ENCODE assay signal across 8 cellular contexts in genomic region chr10:3829193-3830050, GRCh38. TPM values are rescaled to one million over a fixed set of nuclear protein-coding genes. Genes with fewer than 3 reads are reported as not detected.
DNase-seq lines count a peak whose midpoint lies in the region; TF ChIP-seq lines count a peak whose summit lies in the region.

No MANE protein-coding gene starts in this region.

- H3K27me3 Mint-ChIP-seq in activated T-cell treated with anti-CD3 and anti-CD28 coated beads, Interleukin-2, amount 50 U/mL, for 24 hours: no peaks in the 10 kb centered on the region

- H3K9me3 Mint-ChIP-seq in activated T-cell treated with anti-CD3 and anti-CD28 coated beads, Interleukin-2, amount 50 U/mL, for 24 hours: no peaks in the 10 kb centered on the region

- H3K36me3 ChIP-seq in tibial artery: no peaks in the 10 kb centered on the region

- H3K4me3 Mint-ChIP-seq in activated T-cell treated with anti-CD3 and anti-CD28 coated beads, Interleukin-2, amount 50 U/mL, for 24 hours: peak overlapping the region; percentile 46

- H3K9me3 ChIP-seq in tibial artery: no peaks in the 10 kb centered on the region

- H3K27me3 ChIP-seq in tibial artery: no peaks in the 10 kb centered on the region

- intact Hi-C loops in lower leg skin (cut with DNase I; ENCODE audit: low total_unique reads) (no loop called here), tibial artery (cut with DNase I; ENCODE audit: low total_unique reads) (no loop called here), posterior vena cava (cut with DNase I) (no loop called here)

- no peak for TF ChIP-seq CTCF in lower leg skin (IDR thresholded peaks at IDR 0.05)
- TF ChIP-seq CTCF in tibial artery (IDR thresholded peaks at IDR 0.05): no peak

- H3K4me1 ChIP-seq in tibial artery: peaks cover 0 to 24% (median 10%) of the 10 kb centered on the region in 4 donors

- WGBS in lower leg skin, 2 donors: 70 to 71% methylated on average over 7 of the region's 7 CpGs

- peaks cover 68% of the 10 kb centered on the region for H3K4me1 Mint-ChIP-seq in activated T-cell treated with anti-CD3 and anti-CD28 coated beads, Interleukin-2, amount 50 U/mL, for 24 hours (ENCODE audit: low read depth)

- no peaks in the 10 kb centered on the region for H3K36me3 Mint-ChIP-seq in activated T-cell treated with anti-CD3 and anti-CD28 coated beads, Interleukin-2, amount 50 U/mL, for 24 hours (ENCODE audit: low read depth)

- DNase-seq in activated T-cell treated with anti-CD3 and anti-CD28 coated beads, Interleukin-2, amount 50 U/mL, for 24 hours: no peak
- DNase-seq in activated T-cell treated with anti-CD3 and anti-CD28 coated beads, Interleukin-2, amount 50 U/mL, for 1 hour: no peak
- peak; percentile 13 for DNase-seq in astrocyte of the hippocampus (ENCODE audit: low read depth, low spot score)
- no peak for DNase-seq in lower leg skin (ENCODE audit: low spot score in 2 of 2)
- no peak for DNase-seq in tibial artery
- DNase-seq in COR-L47 (lab: John Stamatoyannopoulos, UW): no peak
- no peak for DNase-seq in erythroblast (lab: John Stamatoyannopoulos, UW)
- no peak for DNase-seq in posterior vena cava (ENCODE audit: low spot score)

- peak overlapping the region; percentile 17 for H3K4me3 ChIP-seq in lower leg skin (ENCODE audit: low read depth, poor library complexity, severe bottlenecking)
- peak overlapping the region; percentile 50 to 54 for H3K4me3 ChIP-seq in tibial artery

- peak overlapping the region; percentile 62 to 68 for H3K27ac ChIP-seq in tibial artery

- H3K27ac Mint-ChIP-seq in activated T-cell treated with anti-CD3 and anti-CD28 coated beads, Interleukin-2, amount 50 U/mL, for 24 hours: peak overlapping the region; percentile 97

- TF ChIP-seq POLR2A in lower leg skin (IDR thresholded peaks at IDR 0.05) (no peak), erythroblast (IDR thresholded peaks at IDR 0.05; ENCODE audit: low read length) (no peak)

RNA-seq across cellular contexts. Expression of gene KLF6, which starts 44.4 kb away (rescaled TPM):
- total RNA-seq in lower leg skin (100 to 1,000 TPM; 127 to 533 (median 179) TPM), posterior vena cava (100 to 1,000 TPM; 183 to 493 TPM)
